Comparison of ENCODE assay signal across 9 cellular contexts in the genomic region with DNA sequence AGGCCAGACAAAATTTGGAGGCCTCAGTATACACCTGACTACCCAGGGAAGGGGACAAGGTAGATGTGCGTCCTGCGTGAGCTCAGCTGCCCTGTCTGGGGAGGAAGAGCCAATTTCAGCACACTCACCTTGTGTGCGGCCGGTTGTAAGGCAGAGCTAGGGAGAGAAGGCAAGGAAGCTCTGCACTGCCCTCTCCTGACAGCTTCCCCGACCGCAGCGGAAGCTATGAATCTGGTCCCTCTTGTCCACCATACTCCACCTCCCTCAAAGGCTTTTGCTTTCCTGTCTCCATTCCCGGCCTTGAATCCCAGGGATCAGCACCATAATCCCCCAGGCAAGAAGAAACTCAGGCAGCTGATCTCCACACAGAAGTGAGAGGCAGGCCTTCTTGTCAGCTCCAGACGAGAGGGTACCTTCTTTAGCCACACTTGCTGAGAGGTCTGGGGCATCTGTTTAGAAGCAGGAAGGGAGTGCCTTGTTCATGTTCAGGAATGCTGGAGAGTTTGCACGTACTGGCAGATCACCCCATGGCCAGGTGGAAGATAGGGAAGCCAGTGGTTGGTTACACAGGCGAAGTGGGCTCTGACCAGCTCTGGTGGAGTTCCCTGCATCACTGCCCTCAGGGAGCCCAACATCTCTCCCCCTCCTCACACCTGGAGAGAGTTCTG.
DNase-seq lines count a peak whose midpoint lies in the region; ATAC-seq and TF ChIP-seq lines count a peak whose summit lies in the region.
"Had no signal": no experiment of that assay in that cellular context is flagged by ENCODE, and none has a peak within 500 bp of the region (broad histone marks: within the 10 kb centered on the region; RNA-seq: fewer than 3 reads in every experiment).

No MANE protein-coding gene starts in this region.

- H3K27me3 ChIP-seq in mesendoderm (ENCODE audit: insufficient read depth, low read length, poor library complexity), result no peaks in the 10 kb centered on the region

- DNase-seq in activated naive CD4-positive, alpha-beta T cell treated with anti-CD3 and anti-CD28 coated beads, Interleukin-2, amount 50 U/mL, for 72 hours (ENCODE audit: low spot score in 2 of 2), result no peak
- no peak for DNase-seq in activated naive CD4-positive, alpha-beta T cell treated with anti-CD3 and anti-CD28 coated beads, Interleukin-2, amount 50 U/mL, for 16 hours
- peak; percentile 40 for DNase-seq in RPMI7951 (ENCODE audit: low read depth)
- DNase-seq in epithelial cell of esophagus (ENCODE audit: low read depth), result peak; percentile 73
- peak; percentile 88 for DNase-seq in mesendoderm
- no peak for DNase-seq in NCI-H187 (lab: John Stamatoyannopoulos, UW)
- DNase-seq in activated effector memory CD4-positive, alpha-beta T cell treated with Interleukin-2 at 50 U/mL for 16 hours, result no peak

- H3K4me1 ChIP-seq in mesendoderm (ENCODE audit: control insufficient read depth, low read depth, low read length), result peaks cover 3% of the 10 kb centered on the region

- H2BK120ac ChIP-seq in mesendoderm (ENCODE audit: low read depth, low read length), result no peak overlapping the region

- H3K79me1 ChIP-seq in mesendoderm (ENCODE audit: low read length), result no peaks in the 10 kb centered on the region

- H2BK15ac ChIP-seq in mesendoderm (replicated peaks; ENCODE audit: low read depth), result no peak overlapping the region

- ATAC-seq in activated naive CD4-positive, alpha-beta T cell treated with anti-CD3 and anti-CD28 coated beads, Interleukin-2, amount 50 U/mL, for 72 hours, result peak; percentile 56 to 71
- ATAC-seq in HG02981 (IDR thresholded peaks at IDR 0.05; ENCODE audit: unreplicated experiment), result peak; percentile 48

- no peak overlapping the region for H3K9ac ChIP-seq in mesendoderm (ENCODE audit: low read length)

- no peak overlapping the region for H2AK5ac ChIP-seq in mesendoderm (ENCODE audit: low read length)

- H3K79me2 ChIP-seq in mesendoderm (ENCODE audit: control insufficient read depth, insufficient read depth, low read length), result no peaks in the 10 kb centered on the region

- no peak overlapping the region for H3K4me2 ChIP-seq in mesendoderm (ENCODE audit: low read length)

- H3K18ac ChIP-seq in mesendoderm (ENCODE audit: low read length), result no peak overlapping the region

- no peak overlapping the region for H2BK5ac ChIP-seq in mesendoderm (ENCODE audit: low read length)

- no peak overlapping the region for H4K8ac ChIP-seq in mesendoderm (ENCODE audit: low read depth, low read length)

- H3K27ac ChIP-seq in mesendoderm (ENCODE audit: low read depth, low read length), result no peak overlapping the region
- H3K27ac ChIP-seq: thoracic aorta had no signal

- TF ChIP-seq CTCF in epithelial cell of esophagus (IDR thresholded peaks at IDR 0.05; ENCODE audit: insufficient read depth, low read depth, low read length, missing control alignments), result peak; percentile 68

- H3K36me3 Mint-ChIP-seq in activated naive CD4-positive, alpha-beta T cell treated with anti-CD3 and anti-CD28 coated beads, Interleukin-2, amount 50 U/mL, for 72 hours, result no peaks in the 10 kb centered on the region

- no CpG with 5 or more reads among the region's 11 CpGs for WGBS in mesendoderm (ENCODE audit: extremely low coverage, insufficient coverage, low lambda C conversion rate)

- H3K4me3 ChIP-seq in epithelial cell of esophagus (ENCODE audit: low read length) (no peak overlapping the region), mesendoderm (ENCODE audit: low read length) (no peak overlapping the region)
- H3K4me3 ChIP-seq: thoracic aorta had no signal

- no peaks in the 10 kb centered on the region for H3K9me3 Mint-ChIP-seq in activated naive CD4-positive, alpha-beta T cell treated with anti-CD3 and anti-CD28 coated beads, Interleukin-2, amount 50 U/mL, for 72 hours

- H3K36me3 ChIP-seq in mesendoderm (ENCODE audit: control insufficient read depth, insufficient read depth, low read length), result no peaks in the 10 kb centered on the region

- H3K27ac Mint-ChIP-seq in activated naive CD4-positive, alpha-beta T cell treated with anti-CD3 and anti-CD28 coated beads, Interleukin-2, amount 50 U/mL, for 72 hours, result no peak overlapping the region

- peak overlapping the region; percentile 50 for H3K56ac ChIP-seq in mesendoderm (ENCODE audit: low read length)

- no peak overlapping the region for H4K5ac ChIP-seq in mesendoderm (ENCODE audit: low read length)

- H3K4ac ChIP-seq in mesendoderm (ENCODE audit: low read depth, low read length), result no peak overlapping the region

- no peak overlapping the region for H3K23ac ChIP-seq in mesendoderm (ENCODE audit: low read length)

Comparison
In these comparisons a context has a peak if more than half of its experiments do, and no peak if none do; other contexts are left out.
1. DNase-seq: peak in RPMI7951 (single experiment), epithelial cell of esophagus (single experiment) and mesendoderm (single experiment); none in activated naive CD4-positive, alpha-beta T cell treated with anti-CD3 and anti-CD28 coated beads, Interleukin-2, amount 50 U/mL, for 72 hours (0 of 2), activated naive CD4-positive, alpha-beta T cell treated with anti-CD3 and anti-CD28 coated beads, Interleukin-2, amount 50 U/mL, for 16 hours (single experiment), NCI-H187 (0 of 2) and activated effector memory CD4-positive, alpha-beta T cell treated with Interleukin-2 at 50 U/mL for 16 hours (single experiment).